ENCODE assay signal across 12 cellular contexts in the genomic region with DNA sequence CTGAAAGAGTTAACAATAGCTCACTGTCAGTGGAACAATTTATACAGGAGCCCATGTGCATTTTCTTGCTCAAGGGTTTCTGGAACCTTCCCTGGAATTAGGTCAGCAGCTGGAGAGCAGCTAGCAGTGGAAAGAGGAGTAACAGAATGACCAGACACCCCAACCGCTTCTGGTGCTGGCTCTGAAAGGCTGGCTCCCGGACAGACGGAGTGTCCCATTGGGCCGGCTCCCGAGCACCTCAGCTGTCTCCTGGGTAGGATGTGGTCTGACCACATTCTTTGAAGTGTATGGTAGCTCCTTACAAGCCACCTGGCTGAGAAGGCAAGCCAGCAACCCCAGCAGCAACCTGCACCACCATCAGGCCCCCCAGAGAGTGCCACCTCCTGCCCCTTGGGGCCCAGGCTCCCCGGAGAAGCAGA. TPM values are rescaled to one million over a fixed set of nuclear protein-coding genes. Genes with fewer than 3 reads are reported as not detected.
DNase-seq lines count a peak whose midpoint lies in the region; ATAC-seq and TF ChIP-seq lines count a peak whose summit lies in the region.
"Had no signal": no experiment of that assay in that cellular context is flagged by ENCODE, and none has a peak within 500 bp of the region (broad histone marks: within the 10 kb centered on the region; RNA-seq: fewer than 3 reads in every experiment).

No MANE protein-coding gene starts in this region.

- TF ChIP-seq POLR2A in gastrocnemius medialis (IDR thresholded peaks at IDR 0.05) = no peak
- TF ChIP-seq POLR2A in thyroid gland (IDR thresholded peaks at IDR 0.05) = no peak
- no peak for TF ChIP-seq POLR2A in spleen (IDR thresholded peaks at IDR 0.05)

- H3K36me3 Mint-ChIP-seq in activated naive CD4-positive, alpha-beta T cell treated with anti-CD3 and anti-CD28 coated beads, Interleukin-2, amount 10 ng/mL, durations not matched to agents 7 days and 5 days = no peaks in the 10 kb centered on the region

- ATAC-seq in GM21737 (IDR thresholded peaks at IDR 0.05; ENCODE audit: unreplicated experiment) (peak; percentile 75), gastrocnemius medialis (peak; percentile 45 to 67)
- ATAC-seq: HCT116 had no signal

- no peaks in the 10 kb centered on the region for H3K9me3 ChIP-seq in gastrocnemius medialis
- H3K9me3 ChIP-seq in thyroid gland = no peaks in the 10 kb centered on the region
- H3K9me3 ChIP-seq in spleen = no peaks in the 10 kb centered on the region

- in situ Hi-C loops in gastrocnemius medialis (cut with MboI; ENCODE audit: low sequenced_read_pairs in 4 of 4) = no loop called here

- 74 to 78% methylated on average over 5 to 6 of the region's 6 CpGs for WGBS in thyroid gland, 2 donors
- WGBS in spleen, 5 donors = 26 to 61% (median 53%) methylated on average over 4 to 6 of the region's 6 CpGs

- no peaks in the 10 kb centered on the region for H3K27me3 ChIP-seq in gastrocnemius medialis
- no peaks in the 10 kb centered on the region for H3K27me3 ChIP-seq in thyroid gland
- no peaks in the 10 kb centered on the region for H3K27me3 ChIP-seq in spleen (replicated peaks in 1 of 7)

- H3K27me3 Mint-ChIP-seq in activated naive CD4-positive, alpha-beta T cell treated with anti-CD3 and anti-CD28 coated beads, Interleukin-2, amount 10 ng/mL, durations not matched to agents 7 days and 5 days = peaks cover 48% of the 10 kb centered on the region

- TF ChIP-seq CTCF in gastrocnemius medialis (IDR thresholded peaks at IDR 0.05 in 4 of 5, conservative IDR thresholded peaks at IDR 0.05 in 1 of 5) = no peak
- TF ChIP-seq CTCF in thyroid gland (IDR thresholded peaks at IDR 0.05) = no peak
- TF ChIP-seq CTCF in spleen (IDR thresholded peaks at IDR 0.05 in 8 of 11, conservative IDR thresholded peaks at IDR 0.05 in 3 of 11) = no peak

- no peak overlapping the region for H3K27ac Mint-ChIP-seq in activated naive CD4-positive, alpha-beta T cell treated with anti-CD3 and anti-CD28 coated beads, Interleukin-2, amount 10 ng/mL, durations not matched to agents 7 days and 5 days

- peaks cover 61 to 71% of the 10 kb centered on the region in 2 donors for H3K4me1 ChIP-seq in gastrocnemius medialis
- H3K4me1 ChIP-seq in thyroid gland = peaks cover 5 to 40% of the 10 kb centered on the region in 2 donors
- H3K4me1 ChIP-seq in spleen = peaks cover 0 to 20% (median 2%) of the 10 kb centered on the region in 6 donors

- peak overlapping the region; percentile 80 to 88 (median 84) for H3K27ac ChIP-seq in gastrocnemius medialis
- H3K27ac ChIP-seq in thyroid gland = no peak overlapping the region
- H3K27ac ChIP-seq in spleen = no peak overlapping the region

- no peak overlapping the region for H3K4me3 Mint-ChIP-seq in activated naive CD4-positive, alpha-beta T cell treated with anti-CD3 and anti-CD28 coated beads, Interleukin-2, amount 10 ng/mL, durations not matched to agents 7 days and 5 days

- intact Hi-C loops in gastrocnemius medialis (cut with DNase I; ENCODE audit: low total_unique reads) (no loop called here), thyroid gland (cut with DNase I) (no loop called here), spleen (cut with DNase I; ENCODE audit: low total_unique reads) (no loop called here)

- DNase-seq in activated naive CD4-positive, alpha-beta T cell treated with anti-CD3 and anti-CD28 coated beads, Interleukin-2, amount 10 ng/mL, durations not matched to agents 7 days and 5 days = peak; percentile 51
- DNase-seq in activated naive CD4-positive, alpha-beta T cell treated with Interleukin-2 at 50 U/mL for 16 hours = no peak
- DNase-seq in LHCN-M2 (ENCODE audit: low read depth) (peak; percentile 13), gastrocnemius medialis (peak; percentile 33 to 79), thyroid gland (no peak), spleen (no peak), midbrain (lab: John Stamatoyannopoulos, UW) (no peak)
- DNase-seq: activated CD8-positive, alpha-beta memory T cell treated with anti-CD3 and anti-CD28 coated beads for 24 hours; NCI-H748 treated with DMSO at 0.1 percent for 48 hours; stimulated activated CD4-positive, alpha-beta T cell treated with anti-CD3 and anti-CD28 coated beads, Interleukin-2, amount 100 ng/mL, for 48 hours had no signal

- peaks cover 29% of the 10 kb centered on the region for H3K4me1 Mint-ChIP-seq in activated naive CD4-positive, alpha-beta T cell treated with anti-CD3 and anti-CD28 coated beads, Interleukin-2, amount 10 ng/mL, durations not matched to agents 7 days and 5 days

- H3K36me3 ChIP-seq in gastrocnemius medialis (no peaks in the 10 kb centered on the region), thyroid gland (no peaks in the 10 kb centered on the region), spleen (no peaks in the 10 kb centered on the region)

- no peaks in the 10 kb centered on the region for H3K9me3 Mint-ChIP-seq in activated naive CD4-positive, alpha-beta T cell treated with anti-CD3 and anti-CD28 coated beads, Interleukin-2, amount 10 ng/mL, durations not matched to agents 7 days and 5 days

- CTCF ChIA-PET in activated naive CD4-positive, alpha-beta T cell treated with anti-CD3 and anti-CD28 coated beads, Interleukin-2, amount 10 ng/mL, durations not matched to agents 7 days and 5 days (lab: Charles Lee) = interaction anchor here (0.8 to 1.0 kb wide), 2 partner anchors 11 kb away, joined by 3 to 4 read pairs; no protein-coding TSS in a partner anchor

- H3K4me3 ChIP-seq in gastrocnemius medialis (no peak overlapping the region), thyroid gland (replicated peaks in 1 of 3) (no peak overlapping the region), spleen (no peak overlapping the region)

RNA-seq across cellular contexts. Expression of a gene that starts 44.7 kb away (rescaled TPM):
- 1.3 and 1.5 TPM in 2 replicates for total RNA-seq in LHCN-M2 (2014; rRNA removed)
- polyA plus RNA-seq in LHCN-M2 (2012) = 4.1 TPM
- 10 to 100 TPM in 2 of 4 donors, 1 to 10 TPM in 2; 8.8 to 30.7 (median 12.2) TPM for total RNA-seq in gastrocnemius medialis
- total RNA-seq in thyroid gland = 1 to 10 TPM; 1.2 to 5.0 (median 3.3) TPM
- 1 to 10 TPM; 1.5 to 2.9 (median 2.0) TPM for total RNA-seq in spleen
- polyA plus RNA-seq in spleen = under 1 TPM; 0.41 to 0.67 (median 0.58) TPM

Comparison
In these comparisons a context has a peak if more than half of its experiments do, and no peak if none do; other contexts are left out.
1. DNase-seq: peak in activated naive CD4-positive, alpha-beta T cell treated with anti-CD3 and anti-CD28 coated beads, Interleukin-2, amount 10 ng/mL, durations not matched to agents 7 days and 5 days (single experiment), LHCN-M2 (single experiment) and gastrocnemius medialis (2 of 2); none in activated naive CD4-positive, alpha-beta T cell treated with Interleukin-2 at 50 U/mL for 16 hours (single experiment), thyroid gland (0 of 2), spleen (single experiment) and midbrain (single experiment).
2. H3K27ac ChIP-seq: peak in gastrocnemius medialis (4 of 4); none in thyroid gland (0 of 3) and spleen (0 of 8).